In genomic region chr7:2807846-2808772, GRCh38 we compare ENCODE assay signal across 10 cellular contexts. TPM values are rescaled to one million over a fixed set of nuclear protein-coding genes. Genes with fewer than 3 reads are reported as not detected.
DNase-seq lines count a peak whose midpoint lies in the region; ATAC-seq, FAIRE-seq and TF ChIP-seq lines count a peak whose summit lies in the region.
"Had no signal": no experiment of that assay in that cellular context is flagged by ENCODE, and none has a peak within 500 bp of the region (broad histone marks: within the 10 kb centered on the region; RNA-seq: fewer than 3 reads in every experiment).

No MANE protein-coding gene starts in this region.

- 84% methylated on average over 21 of the region's 21 CpGs; no CpG with 5 or more reads in 1 of the 2 experiments for WGBS in H1 (ENCODE audit: extremely low coverage in 1 of 2, insufficient coverage in 1 of 2, insufficient read length in 1 of 2, insufficient replicate concordance in 2 of 2, low coverage in 1 of 2, low lambda C conversion rate in 2 of 2, missing lambda C conversion rate in 1 of 2), 2 experiments
- 80 to 85% methylated on average over 18 to 21 of the region's 21 CpGs for WGBS in body of pancreas, 2 donors

- no peak overlapping the region for H2BK15ac ChIP-seq in H1 (ENCODE audit: low read length)

- H3K4me1 ChIP-seq in H1 (replicated peaks in 1 of 4; ENCODE audit: control insufficient read depth in 3 of 4, insufficient read depth in 4 of 4, low read length in 3 of 4), result peaks cover 18 to 33% (median 19%) of the 10 kb centered on the region in 4 experiments
- peaks cover 48% of the 10 kb centered on the region for H3K4me1 ChIP-seq in skeletal muscle satellite cell (ENCODE audit: control insufficient read depth, insufficient read depth, low read length)
- peaks cover 3% of the 10 kb centered on the region for H3K4me1 ChIP-seq in body of pancreas

- peaks cover 0 to 16% of the 10 kb centered on the region in 2 experiments for H4K20me1 ChIP-seq in H1 (replicated peaks in 1 of 2; ENCODE audit: control insufficient read depth in 1 of 2, insufficient read depth in 2 of 2, low read length in 2 of 2)

- H3K4me2 ChIP-seq in H1 (ENCODE audit: insufficient read depth in 1 of 2, low read depth in 2 of 2, low read length in 2 of 2) (0 out of 4 replicates have a peak overlapping the region, but pooled peaks have one; percentile 0 to 7), skeletal muscle satellite cell (ENCODE audit: low read length) (peak overlapping the region; percentile 65)

- H3K18ac ChIP-seq in H1 (ENCODE audit: extremely low read depth, low read length), result peak overlapping the region; percentile 53; the same call in 1 of the 2 replicates

- intact Hi-C loops in body of pancreas (cut with DNase I), result no loop called here

- no peak overlapping the region for H4K5ac ChIP-seq in H1 (ENCODE audit: insufficient read length, low read depth, low read length)

- TF ChIP-seq POLR2A in H1 (IDR thresholded peaks at IDR 0.05; ENCODE audit: control extremely low read depth in 1 of 2, low read depth in 2 of 2, low read length in 2 of 2), result no peak
- TF ChIP-seq POLR2A in body of pancreas (IDR thresholded peaks at IDR 0.05), result no peak

- peaks cover 19% of the 10 kb centered on the region; the same call in 1 of the 2 replicates for H3K79me1 ChIP-seq in H1 (ENCODE audit: low read depth, low read length)

- peak overlapping the region; percentile 66 for H2BK5ac ChIP-seq in H1 (ENCODE audit: low read depth, low read length)

- no peak for TF ChIP-seq EP300 in H1 (IDR thresholded peaks at IDR 0.05; ENCODE audit: borderline replicate concordance in 1 of 2, low read depth in 2 of 2, low read length in 2 of 2)

- H2AK5ac ChIP-seq in H1 (ENCODE audit: low read depth, low read length), result peak overlapping the region; percentile 2; the same call in 1 of the 2 replicates

- no peak overlapping the region for H3K27ac ChIP-seq in H1 (ENCODE audit: low read depth, low read length)
- no peak overlapping the region for H3K27ac ChIP-seq in body of pancreas

- no peak overlapping the region for H2BK120ac ChIP-seq in H1 (replicated peaks; ENCODE audit: low read depth, low read length)

- no peak overlapping the region for H3K9ac ChIP-seq in H1 (replicated peaks in 1 of 4; ENCODE audit: extremely low read depth in 1 of 4, low read depth in 3 of 4, low read length in 3 of 4)
- H3K9ac ChIP-seq in skeletal muscle satellite cell (ENCODE audit: low read depth, low read length), result no peak overlapping the region

- no peak overlapping the region for H3K4ac ChIP-seq in H1 (replicated peaks; ENCODE audit: insufficient read length, low read depth, low read length)

- CTCF ChIA-PET in H1 (lab: Charles Lee; ENCODE audit: partially characterized antibody), result interaction anchor here (0.6 to 2.1 kb wide), 6 partner anchors 12 to 98 kb away, joined by 3 to 7 read pairs (median 4); no protein-coding TSS in a partner anchor

- H2AFZ ChIP-seq in H1 (ENCODE audit: low read length), result no peak overlapping the region

- H3K27me3 ChIP-seq in H1 (replicated peaks in 1 of 4; ENCODE audit: control insufficient read depth in 3 of 4, extremely low read depth in 1 of 4, insufficient read depth in 3 of 4, low read length in 3 of 4), result no peaks in the 10 kb centered on the region
- H3K27me3 ChIP-seq in skeletal muscle satellite cell (ENCODE audit: control insufficient read depth, insufficient read depth, low read length), result no peaks in the 10 kb centered on the region
- no peaks in the 10 kb centered on the region for H3K27me3 ChIP-seq in body of pancreas

- no peaks in the 10 kb centered on the region for H3K9me3 ChIP-seq in H1 (ENCODE audit: insufficient read depth in 2 of 2, low read depth in 1 of 2, low read length in 1 of 2)
- no peaks in the 10 kb centered on the region for H3K9me3 ChIP-seq in skeletal muscle satellite cell (replicated peaks; ENCODE audit: low read length)
- H3K9me3 ChIP-seq in body of pancreas, result no peaks in the 10 kb centered on the region

- no peak overlapping the region for H3K4me3 ChIP-seq in H1 (ENCODE audit: extremely low read depth in 1 of 4, insufficient read depth in 2 of 4, low read depth in 3 of 4, low read length in 4 of 4)
- no peak overlapping the region for H3K4me3 ChIP-seq in skeletal muscle satellite cell (ENCODE audit: low read length)
- no peak overlapping the region for H3K4me3 ChIP-seq in body of pancreas

- peak; percentile 56 for DNase-seq in NCI-H510A treated with DMSO at 0.1 percent for 48 hours (lab: John Stamatoyannopoulos, UW)
- no peak for DNase-seq in NCI-H510A (lab: John Stamatoyannopoulos, UW)
- DNase-seq in H1 (ENCODE audit: low read depth in 1 of 2, low spot score in 2 of 2), result no peak
- DNase-seq in body of pancreas, result no peak
- DNase-seq in AG08396 (ENCODE audit: low spot score), result no peak
- DNase-seq: HCEC 1CT had no signal

- H3K79me2 ChIP-seq in H1 (ENCODE audit: control insufficient read depth in 1 of 2, insufficient read depth in 2 of 2, low read length in 2 of 2), result peaks cover 3 to 100% of the 10 kb centered on the region in 2 experiments; a peak in 3 of 4 replicates

- H2BK12ac ChIP-seq in H1 (ENCODE audit: low read depth, low read length), result no peak overlapping the region

- peak overlapping the region; percentile 40 for H4K91ac ChIP-seq in H1 (replicated peaks; ENCODE audit: insufficient read length, low read length)

- no peaks in the 10 kb centered on the region for H3K23me2 ChIP-seq in H1 (ENCODE audit: low read depth, low read length)

- FAIRE-seq in H1 (lab: Jason Lieb, UNC), result no peak
- FAIRE-seq: A204.1 had no signal

- POLR2A ChIA-PET in H1 (lab: Charles Lee; ENCODE audit: partially characterized antibody), result interaction anchor here (0.9 to 2.9 kb wide), 7 partner anchors 9 to 37 kb away, joined by 3 to 14 read pairs (median 5); no protein-coding TSS in a partner anchor

- H3K36me3 ChIP-seq in H1 (ENCODE audit: control insufficient read depth in 2 of 4, insufficient read depth in 4 of 4, low read length in 3 of 4) (no peaks in the 10 kb centered on the region), skeletal muscle satellite cell (ENCODE audit: insufficient read depth, low read length) (no peaks in the 10 kb centered on the region), body of pancreas (replicated peaks in 1 of 2; ENCODE audit: insufficient read depth in 1 of 2, low read depth in 2 of 2) (no peaks in the 10 kb centered on the region)

- TF ChIP-seq RAD21 in H1 (IDR thresholded peaks at IDR 0.05 in 1 of 2, conservative IDR thresholded peaks at IDR 0.05 in 1 of 2; ENCODE audit: low read depth in 2 of 2, low read length in 2 of 2), result no peak

- H3K56ac ChIP-seq in H1 (replicated peaks; ENCODE audit: insufficient read length, low read depth, low read length), result no peak overlapping the region

- H4K8ac ChIP-seq in H1 (ENCODE audit: extremely low read depth, insufficient read depth, low read length), result no peak overlapping the region

- H3K23ac ChIP-seq in H1 (ENCODE audit: insufficient read length), result no peak overlapping the region

- no peak overlapping the region for H2BK20ac ChIP-seq in H1 (ENCODE audit: low read length)

- ATAC-seq in HG02840 (IDR thresholded peaks at IDR 0.05; ENCODE audit: low FRiP score, unreplicated experiment) (peak; percentile 69), body of pancreas (no peak), HG03457 (IDR thresholded peaks at IDR 0.05; ENCODE audit: unreplicated experiment) (no peak)

- H3K14ac ChIP-seq in H1 (ENCODE audit: insufficient read length), result no peak overlapping the region

- TF ChIP-seq CTCF in H1 (IDR thresholded peaks at IDR 0.05; ENCODE audit: control extremely low read depth in 1 of 3, insufficient read depth in 1 of 3, low read depth in 1 of 3, low read length in 3 of 3), result no peak
- TF ChIP-seq CTCF in body of pancreas (IDR thresholded peaks at IDR 0.05), result no peak

TF ChIP-seq in H1, 55 proteins besides CTCF, POLR2A, EP300 and RAD21:
- no peak for TF ChIP-seq TEAD4 (IDR thresholded peaks at IDR 0.05; ENCODE audit: low read depth, low read length)
- no peak for TF ChIP-seq POU5F1 (IDR thresholded peaks at IDR 0.05; ENCODE audit: low read depth, low read length)
- no peak for TF ChIP-seq EZH2 (IDR thresholded peaks at IDR 0.05; ENCODE audit: low read depth, low read length, severe bottlenecking)
- TF ChIP-seq ASH2L (IDR thresholded peaks at IDR 0.05; ENCODE audit: low read length), result no peak
- TF ChIP-seq ATF2 (IDR thresholded peaks at IDR 0.05; ENCODE audit: low read length), result no peak
- no peak for TF ChIP-seq CEBPB (IDR thresholded peaks at IDR 0.05; ENCODE audit: low read depth, low read length)
- TF ChIP-seq RXRA (IDR thresholded peaks at IDR 0.05; ENCODE audit: insufficient read depth, low read depth, low read length), result no peak
- no peak for TF ChIP-seq NRF1 (IDR thresholded peaks at IDR 0.05; ENCODE audit: low read depth, low read length)
- TF ChIP-seq PHF8 (conservative IDR thresholded peaks at IDR 0.05; ENCODE audit: low read depth, low read length), result no peak
- no peak for TF ChIP-seq SIN3A (conservative IDR thresholded peaks at IDR 0.05 in 1 of 2, IDR thresholded peaks at IDR 0.05 in 1 of 2; ENCODE audit: low read depth in 1 of 2, low read length in 2 of 2)
- TF ChIP-seq JUND (IDR thresholded peaks at IDR 0.05; ENCODE audit: low read length), result no peak
- TF ChIP-seq ZNF274 (IDR thresholded peaks at IDR 0.05; ENCODE audit: borderline replicate concordance, extremely low read depth, low read length), result no peak

RNA-seq across cellular contexts. Expression of gene GNA12, which starts 36.0 kb away (rescaled TPM):
- 95.6 and 96.5 TPM in 2 replicates for total RNA-seq in H1 (2021; fragmentation: NEBNext Ultra II Directional; extraction: Animal tissue kit (Norgen Biotek cat#: 25700))
- 109 and 121 TPM in 2 replicates for polyA plus RNA-seq in H1 (2011; rRNA removed)
- polyA plus RNA-seq in H1 (2011; cell fraction: cytosol; rRNA removed), result 92.3 TPM
- 152 TPM for polyA plus RNA-seq in H1 (2011; cell fraction: nucleus; rRNA removed)
- 61.6 to 94.7 TPM (median 83.3 TPM) in 4 replicates for polyA plus RNA-seq in H1 (2012, experiment 1 of 2)
- 78.3 TPM for polyA plus RNA-seq in H1 (2012, experiment 2 of 2)
- 62.9 TPM for polyA plus RNA-seq in H1 (2013, experiment 1 of 2)
- polyA plus RNA-seq in H1 (2013, experiment 2 of 2), result 65.3 TPM
- 176 and 215 TPM in 2 replicates for polyA minus RNA-seq in H1 (2011; rRNA and poly(A)+ RNA removed)
- polyA minus RNA-seq in H1 (2011; cell fraction: cytosol; rRNA and poly(A)+ RNA removed), result 71.7 TPM
- 67.7 TPM for polyA minus RNA-seq in H1 (2011; cell fraction: nucleus; rRNA and poly(A)+ RNA removed)
- 22.3 and 25.1 TPM in 2 replicates for total RNA-seq in skeletal muscle satellite cell (2012; rRNA removed)
- total RNA-seq in body of pancreas, result 10 to 100 TPM; 12.2 to 17.5 TPM
